Comparison of ENCODE assay signal across 8 cellular contexts in genomic region chr2:62305421-62306176, GRCh38.
DNase-seq lines count a peak whose midpoint lies in the region; ATAC-seq and TF ChIP-seq lines count a peak whose summit lies in the region.

No MANE protein-coding gene starts in this region.

- H3K4me1 Mint-ChIP-seq in activated CD8-positive, alpha-beta T cell treated with anti-CD3 and anti-CD28 coated beads, Interleukin-2, amount 10 ng/mL, durations not matched to agents 7 days and 5 days (ENCODE audit: low read depth) = peaks cover 93% of the 10 kb centered on the region
- H3K4me1 Mint-ChIP-seq in stimulated activated naive CD8-positive, alpha-beta T cell treated with anti-CD3 and anti-CD28 coated beads, Interleukin-15, Interleukin-2, amounts not matched to agents 100 ng/mL and 50 ng/mL, for 24 hours (ENCODE audit: low read depth) = peaks cover 100% of the 10 kb centered on the region

- no peaks in the 10 kb centered on the region for H3K27me3 Mint-ChIP-seq in activated CD8-positive, alpha-beta T cell treated with anti-CD3 and anti-CD28 coated beads, Interleukin-2, amount 10 ng/mL, durations not matched to agents 7 days and 5 days (ENCODE audit: low read depth)
- peaks cover 4% of the 10 kb centered on the region for H3K27me3 Mint-ChIP-seq in stimulated activated naive CD8-positive, alpha-beta T cell treated with anti-CD3 and anti-CD28 coated beads, Interleukin-15, Interleukin-2, amounts not matched to agents 100 ng/mL and 50 ng/mL, for 24 hours

- H3K27ac Mint-ChIP-seq in activated CD8-positive, alpha-beta T cell treated with anti-CD3 and anti-CD28 coated beads, Interleukin-2, amount 10 ng/mL, durations not matched to agents 7 days and 5 days = peak overlapping the region; percentile 98
- peak overlapping the region; percentile 98 for H3K27ac Mint-ChIP-seq in stimulated activated naive CD8-positive, alpha-beta T cell treated with anti-CD3 and anti-CD28 coated beads, Interleukin-15, Interleukin-2, amounts not matched to agents 100 ng/mL and 50 ng/mL, for 24 hours

- no peak for TF ChIP-seq POLR2A in GM18505 (IDR thresholded peaks at IDR 0.05; ENCODE audit: borderline replicate concordance, extremely low read depth, insufficient read depth, insufficient read length)

- DNase-seq in NCI-H748 (lab: John Stamatoyannopoulos, UW; ENCODE audit: unreplicated experiment) = peak; percentile 32
- no peak for DNase-seq in NCI-H748 treated with DMSO at 0.1 percent for 48 hours (lab: John Stamatoyannopoulos, UW)
- peak; percentile 67 for DNase-seq in activated CD8-positive, alpha-beta T cell treated with anti-CD3 and anti-CD28 coated beads, Interleukin-2, amount 10 ng/mL, durations not matched to agents 7 days and 5 days
- peak; percentile 66 for DNase-seq in islet precursor cell
- DNase-seq in ACHN = no peak

- POLR2A ChIA-PET in activated CD8-positive, alpha-beta T cell treated with anti-CD3 and anti-CD28 coated beads, Interleukin-2, amount 10 ng/mL, durations not matched to agents 7 days and 5 days (lab: Charles Lee) = interaction anchor here (0.7 to 2.0 kb wide), 6 partner anchors 8 to 110 kb away, joined by 3 to 11 read pairs (median 4); partner anchors contain the start of gene B3GNT2

- ATAC-seq in activated CD8-positive, alpha-beta T cell treated with anti-CD3 and anti-CD28 coated beads, Interleukin-2, amount 10 ng/mL, durations not matched to agents 7 days and 5 days = peak; percentile 28
- ATAC-seq in GM18505 (IDR thresholded peaks at IDR 0.05; ENCODE audit: unreplicated experiment) (no peak), GM21717 (IDR thresholded peaks at IDR 0.05; ENCODE audit: unreplicated experiment) (no peak)

- in situ Hi-C loops in ACHN (cut with HindIII; ENCODE audit: low pct_ligation_motif_present, low pct_unique_long_range_greater_than_20kb, low sequenced_read_pairs) = no loop called here

- H3K4me3 Mint-ChIP-seq in activated CD8-positive, alpha-beta T cell treated with anti-CD3 and anti-CD28 coated beads, Interleukin-2, amount 10 ng/mL, durations not matched to agents 7 days and 5 days = peak overlapping the region; percentile 5
- peak overlapping the region; percentile 79 for H3K4me3 Mint-ChIP-seq in stimulated activated naive CD8-positive, alpha-beta T cell treated with anti-CD3 and anti-CD28 coated beads, Interleukin-15, Interleukin-2, amounts not matched to agents 100 ng/mL and 50 ng/mL, for 24 hours

- H3K36me3 Mint-ChIP-seq in activated CD8-positive, alpha-beta T cell treated with anti-CD3 and anti-CD28 coated beads, Interleukin-2, amount 10 ng/mL, durations not matched to agents 7 days and 5 days (ENCODE audit: low read depth) = peaks cover 9% of the 10 kb centered on the region
- peaks cover 7% of the 10 kb centered on the region for H3K36me3 Mint-ChIP-seq in stimulated activated naive CD8-positive, alpha-beta T cell treated with anti-CD3 and anti-CD28 coated beads, Interleukin-15, Interleukin-2, amounts not matched to agents 100 ng/mL and 50 ng/mL, for 24 hours (ENCODE audit: low read depth)

- no peaks in the 10 kb centered on the region for H3K9me3 Mint-ChIP-seq in activated CD8-positive, alpha-beta T cell treated with anti-CD3 and anti-CD28 coated beads, Interleukin-2, amount 10 ng/mL, durations not matched to agents 7 days and 5 days (ENCODE audit: insufficient read depth)
- H3K9me3 Mint-ChIP-seq in stimulated activated naive CD8-positive, alpha-beta T cell treated with anti-CD3 and anti-CD28 coated beads, Interleukin-15, Interleukin-2, amounts not matched to agents 100 ng/mL and 50 ng/mL, for 24 hours = no peaks in the 10 kb centered on the region

- CTCF ChIA-PET in activated CD8-positive, alpha-beta T cell treated with anti-CD3 and anti-CD28 coated beads, Interleukin-2, amount 10 ng/mL, durations not matched to agents 7 days and 5 days (lab: Charles Lee) = interaction anchor here (0.9 to 1.9 kb wide), 4 partner anchors 8 to 105 kb away, joined by 3 to 6 read pairs (median 4); no protein-coding TSS in a partner anchor

Comparison
In these comparisons a context has a peak if more than half of its experiments do, and no peak if none do; other contexts are left out.
1. DNase-seq: peak in NCI-H748 (single experiment), activated CD8-positive, alpha-beta T cell treated with anti-CD3 and anti-CD28 coated beads, Interleukin-2, amount 10 ng/mL, durations not matched to agents 7 days and 5 days (single experiment) and islet precursor cell (single experiment); none in NCI-H748 treated with DMSO at 0.1 percent for 48 hours (single experiment) and ACHN (single experiment).